Comparison of ENCODE assay signal across 1 cellular context in genomic region chr2:54374965-54375364, GRCh38.
A peak's percentile ranks its signal among the peaks of the same experiment; 100 is the strongest.
TF ChIP-seq lines count a peak whose summit lies in the region.

No MANE protein-coding gene starts in this region.

TF ChIP-seq in HepG2, 621 proteins besides CTCF, POLR2A, EP300 and RAD21 (continued from another document):
- TF ChIP-seq MAFF (IDR thresholded peaks at IDR 0.05; ENCODE audit: low read depth, low read length): peak; percentile 25; the same call in 1 of the 2 replicates
